11 cellular contexts compared by ENCODE assay signal in genomic region chr19:9044449-9044848, GRCh38. TPM values are rescaled to one million over a fixed set of nuclear protein-coding genes. Genes with fewer than 3 reads are reported as not detected.
"Had no signal": no experiment of that assay in that cellular context is flagged by ENCODE, and none has a peak within 500 bp of the region (broad histone marks: within the 10 kb centered on the region; RNA-seq: fewer than 3 reads in every experiment).

No MANE protein-coding gene starts in this region.

- H3K27ac ChIP-seq: GM23248, HL-60, KMS-11 had no signal

- H3K4me2 ChIP-seq: KMS-11 had no signal

- DNase-seq: GM23248, GOT3, H7, HCEC 1CT, KBM-7 had no signal

- H3K4me3 ChIP-seq: GM23248 had no signal

- ATAC-seq: HepG2 had no signal

- H3K9ac ChIP-seq: GM23248, KMS-11 had no signal

- H2AFZ ChIP-seq: GM23248 had no signal

RNA-seq across cellular contexts. Expression of gene MUC16, which starts 34.2 kb away (rescaled TPM):
- total RNA-seq: GM23248, H4, H7, HepG2, HT1080 had no signal
- polyA plus RNA-seq: GM23248, HepG2, IgD-negative memory B cell had no signal

RNA-seq across cellular contexts. Expression of gene OR1M1, which starts 42.4 kb away (rescaled TPM):
- total RNA-seq: GM23248, H4, H7, HepG2, HT1080 had no signal
- polyA plus RNA-seq: GM23248, HepG2, IgD-negative memory B cell had no signal
